1 cellular context compared by ENCODE assay signal in the genomic region with DNA sequence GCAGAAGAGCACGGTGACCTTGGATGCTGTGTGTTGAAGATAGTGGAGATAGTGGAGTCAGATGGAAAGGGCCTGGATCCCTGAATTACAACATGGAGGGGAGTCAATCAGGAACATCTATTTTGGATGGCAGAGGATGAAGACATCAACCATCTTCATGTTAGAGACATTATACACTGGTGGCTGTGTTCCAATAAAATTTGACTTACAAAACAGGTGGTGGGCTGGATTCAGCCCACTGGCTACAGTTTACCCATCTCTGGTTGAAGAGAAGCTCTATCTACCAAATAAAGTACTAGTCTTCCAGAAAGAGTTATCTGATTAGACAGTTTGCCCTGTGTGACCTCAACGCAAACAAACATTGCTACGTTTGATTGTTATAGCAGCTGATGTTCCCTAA.
TF ChIP-seq lines count a peak whose summit lies in the region.

No MANE protein-coding gene starts in this region.

TF ChIP-seq in WTC11, 78 proteins besides CTCF, POLR2A, EP300 and RAD21 (continued from another document):
- no peak for TF ChIP-seq TP53 (CRISPR knock-in tag; IDR thresholded peaks at IDR 0.05)
- no peak for TF ChIP-seq SP1 (CRISPR knock-in tag; conservative IDR thresholded peaks at IDR 0.05)
- no peak for TF ChIP-seq E2F4 (CRISPR knock-in tag; IDR thresholded peaks at IDR 0.05; ENCODE audit: borderline replicate concordance, low read depth)
- no peak for TF ChIP-seq ZNF396 (CRISPR knock-in tag; IDR thresholded peaks at IDR 0.05; ENCODE audit: borderline replicate concordance)
